24 cellular contexts compared by ENCODE assay signal in genomic region chr6:20755631-20756030, GRCh38.
DNase-seq lines count a peak whose midpoint lies in the region; ATAC-seq and TF ChIP-seq lines count a peak whose summit lies in the region.
"Had no signal": no experiment of that assay in that cellular context is flagged by ENCODE, and none has a peak within 500 bp of the region (broad histone marks: within the 10 kb centered on the region; RNA-seq: fewer than 3 reads in every experiment).

No MANE protein-coding gene starts in this region.

- intact Hi-C loops in IMR-90 (cut with micrococcal nuclease) (no loop called here), mucosa of descending colon (cut with DNase I, micrococcal nuclease) (no loop called here)

- ATAC-seq in IMR-90 (ENCODE audit: low read depth) (no peak), mucosa of descending colon (no peak)
- ATAC-seq: activated CD8-positive, alpha-beta T cell treated with anti-CD3 and anti-CD28 coated beads for 36 hours; activated naive CD8-positive, alpha-beta T cell treated with anti-CD3 and anti-CD28 coated beads, Interleukin-2, amount 50 U/mL, for 24 hours; gastrocnemius medialis; GM12878; right lobe of liver; upper lobe of right lung had no signal

- no peak overlapping the region for H2AFZ ChIP-seq in IMR-90 (replicated peaks; ENCODE audit: low read length, poor library complexity)
- H2AFZ ChIP-seq in osteoblast (ENCODE audit: low read length): no peak overlapping the region

- dilution Hi-C loops in IMR-90 (cut with HindIII; ENCODE audit: low sequenced_read_pairs, unreplicated experiment): no loop called here

- no peak overlapping the region for H3K18ac ChIP-seq in IMR-90 (ENCODE audit: low read depth, low read length)

- H4K91ac ChIP-seq in IMR-90 (ENCODE audit: insufficient read depth, low read depth, low read length): no peak overlapping the region

- H3K27ac ChIP-seq in IMR-90 (ENCODE audit: insufficient read depth, low read length) (no peak overlapping the region), osteoblast (ENCODE audit: low read depth, low read length) (no peak overlapping the region)
- H3K27ac ChIP-seq: gastrocnemius medialis, right lobe of liver, upper lobe of right lung had no signal

- H2AK9ac ChIP-seq in IMR-90 (replicated peaks; ENCODE audit: low read depth, low read length, poor library complexity): no peak overlapping the region

- TF ChIP-seq RAD21 in IMR-90 (IDR thresholded peaks at IDR 0.05; ENCODE audit: low read length): no peak

- H3K56ac ChIP-seq in IMR-90 (ENCODE audit: extremely low read depth, insufficient read depth, low read length): no peak overlapping the region

- TF ChIP-seq CTCF in IMR-90 (conservative IDR thresholded peaks at IDR 0.05; ENCODE audit: low read depth, low read length) (no peak), epithelial cell of esophagus (IDR thresholded peaks at IDR 0.05; ENCODE audit: insufficient read depth, low read depth, low read length, missing control alignments) (no peak), osteoblast (IDR thresholded peaks at IDR 0.05; ENCODE audit: extremely low read depth, low read depth, low read length) (no peak), mucosa of descending colon (IDR thresholded peaks at IDR 0.05) (no peak)

- no peak overlapping the region for H2BK120ac ChIP-seq in IMR-90 (ENCODE audit: low read depth, low read length)

- peaks cover 3% of the 10 kb centered on the region; the same call in 1 of the 2 replicates for H3K4me1 ChIP-seq in IMR-90 (ENCODE audit: control insufficient read depth, insufficient read depth, low read length)
- H3K4me1 ChIP-seq in osteoblast (ENCODE audit: insufficient read depth, low read length): peaks cover 30% of the 10 kb centered on the region
- H3K4me1 ChIP-seq in mucosa of descending colon (ENCODE audit: low read depth): no peaks in the 10 kb centered on the region
- H3K4me1 ChIP-seq: right lobe of liver, upper lobe of right lung had no signal

- in situ Hi-C loops in IMR-90 (cut with MboI; ENCODE audit: low sequenced_read_pairs): no loop called here

- CTCF ChIA-PET in IMR-90 (lab: Yijun Ruan, JAX): interaction anchor here (0.5 kb wide), 1 partner anchor 68 kb away, joined by 3 read pairs; no protein-coding TSS in a partner anchor

- TF ChIP-seq POLR2A in IMR-90 (IDR thresholded peaks at IDR 0.05; ENCODE audit: low read depth, low read length): no peak

- H2AK5ac ChIP-seq in IMR-90 (ENCODE audit: low read depth, low read length): no peak overlapping the region

- no peaks in the 10 kb centered on the region for H3K9me1 ChIP-seq in IMR-90 (ENCODE audit: insufficient read depth, low read length)

- no peak overlapping the region for H4K5ac ChIP-seq in IMR-90 (ENCODE audit: low read depth, low read length)

- H3K4me3 ChIP-seq in IMR-90 (ENCODE audit: insufficient read depth, low read depth, low read length) (no peak overlapping the region), epithelial cell of esophagus (ENCODE audit: low read length) (no peak overlapping the region), osteoblast (ENCODE audit: insufficient read depth, low read length) (no peak overlapping the region), mucosa of descending colon (no peak overlapping the region)
- H3K4me3 ChIP-seq: gastrocnemius medialis, GM12878, right lobe of liver, upper lobe of right lung had no signal

- H3K79me2 ChIP-seq in osteoblast (ENCODE audit: insufficient read depth, low read length): no peaks in the 10 kb centered on the region

- POLR2A ChIA-PET in IMR-90 (lab: Charles Lee; ENCODE audit: unreplicated experiment): no interaction called here

- H3K4me2 ChIP-seq in IMR-90 (ENCODE audit: low read depth, low read length): no peak overlapping the region
- peak overlapping the region; percentile 17 for H3K4me2 ChIP-seq in osteoblast (ENCODE audit: insufficient read depth, low read length)

- H3K9ac ChIP-seq in IMR-90 (ENCODE audit: low read depth, low read length): no peak overlapping the region

- H3K9me3 ChIP-seq in IMR-90 (ENCODE audit: control insufficient read depth, insufficient read depth, low read length): no peaks in the 10 kb centered on the region
- no peaks in the 10 kb centered on the region for H3K9me3 ChIP-seq in osteoblast (ENCODE audit: low read depth, low read length)
- H3K9me3 ChIP-seq in mucosa of descending colon: no peaks in the 10 kb centered on the region
- H3K9me3 ChIP-seq: gastrocnemius medialis, right lobe of liver, upper lobe of right lung had no signal

- H3K27me3 ChIP-seq in IMR-90 (ENCODE audit: control insufficient read depth, insufficient read depth, low read length) (no peaks in the 10 kb centered on the region), osteoblast (ENCODE audit: insufficient read depth, low read length) (no peaks in the 10 kb centered on the region)
- H3K27me3 ChIP-seq: gastrocnemius medialis, right lobe of liver, upper lobe of right lung had no signal

- H3K79me1 ChIP-seq in IMR-90 (ENCODE audit: low read depth in 1 of 2, low read length in 2 of 2): peaks cover 0 to 14% of the 10 kb centered on the region in 2 experiments; a peak in 2 of 4 replicates

- H3K4ac ChIP-seq in IMR-90 (ENCODE audit: low read depth, low read length): no peak overlapping the region

- H4K20me1 ChIP-seq in IMR-90 (ENCODE audit: insufficient read depth, low read length) (no peaks in the 10 kb centered on the region), osteoblast (ENCODE audit: insufficient read depth, low read length) (no peaks in the 10 kb centered on the region)

- peak; percentile 53 for DNase-seq in EH (ENCODE audit: low read depth)
- peak; percentile 28 for DNase-seq in IMR-90
- DNase-seq in epithelial cell of esophagus (ENCODE audit: low read depth): peak; percentile 9
- no peak for DNase-seq in osteoblast (ENCODE audit: insufficient read length, low spot score, missing footprints)
- no peak for DNase-seq in RPMI8226
- DNase-seq in NCI-H82 (lab: John Stamatoyannopoulos, UW): no peak
- no peak for DNase-seq in NCI-H446 treated with DMSO at 0.1 percent for 48 hours (lab: John Stamatoyannopoulos, UW)
- no peak for DNase-seq in mucosa of descending colon
- DNase-seq: activated CD4-positive, CD25-positive, alpha-beta regulatory T cell treated with anti-CD3 and anti-CD28 coated beads, Interleukin-2, amount 50 U/mL, for 72 hours; activated CD8-positive, alpha-beta T cell treated with anti-CD3 and anti-CD28 coated beads for 36 hours; activated gamma-delta T cell; activated naive CD8-positive, alpha-beta T cell treated with anti-CD3 and anti-CD28 coated beads, Interleukin-2, amount 50 U/mL, for 24 hours; activated T-cell treated with anti-CD3 and anti-CD28 coated beads for 4 hours; CD4-positive, alpha-beta memory T cell; gastrocnemius medialis; GF-D8; hippocampal formation; islet precursor cell; NCI-H1417; posterior cingulate gyrus; right lobe of liver; Right ventricle myocardium superior; upper lobe of right lung had no signal

- no peaks in the 10 kb centered on the region for H3K36me3 ChIP-seq in IMR-90 (ENCODE audit: control insufficient read depth, insufficient read depth, low read length)
- no peaks in the 10 kb centered on the region for H3K36me3 ChIP-seq in osteoblast (ENCODE audit: insufficient read depth, low read length)
- H3K36me3 ChIP-seq in mucosa of descending colon (ENCODE audit: low read depth): no peaks in the 10 kb centered on the region
- H3K36me3 ChIP-seq: gastrocnemius medialis, right lobe of liver, upper lobe of right lung had no signal

- H3K23ac ChIP-seq in IMR-90 (ENCODE audit: low read depth, low read length): no peak overlapping the region

- no peak overlapping the region for H4K8ac ChIP-seq in IMR-90 (ENCODE audit: low read depth in 2 of 2, low read length in 2 of 2)

- no peak overlapping the region for H2BK20ac ChIP-seq in IMR-90 (ENCODE audit: low read depth, low read length)

- BruUV-seq in IMR-90 (replicated peaks; lab: Mats Ljungman, UMichigan): no TSS peak

- no peak overlapping the region for H2BK15ac ChIP-seq in IMR-90 (ENCODE audit: low read depth, low read length)

- no peak overlapping the region for H3K14ac ChIP-seq in IMR-90 (replicated peaks; ENCODE audit: low read depth, low read length)

- no peak overlapping the region for H2BK5ac ChIP-seq in IMR-90 (ENCODE audit: low read depth, low read length, poor library complexity, severe bottlenecking)

TF ChIP-seq in IMR-90, 13 proteins besides CTCF, POLR2A, EP300 and RAD21:
- no peak for TF ChIP-seq ELK1 (IDR thresholded peaks at IDR 0.05; ENCODE audit: borderline replicate concordance, low read depth, low read length)
- no peak for TF ChIP-seq NFE2L2 (IDR thresholded peaks at IDR 0.05; ENCODE audit: low read depth, low read length)
- no peak for TF ChIP-seq CEBPB (IDR thresholded peaks at IDR 0.05; ENCODE audit: low read depth, low read length)
- TF ChIP-seq MAFK (IDR thresholded peaks at IDR 0.05; ENCODE audit: low read depth, low read length): no peak
- no peak for TF ChIP-seq SMC3 (IDR thresholded peaks at IDR 0.05; ENCODE audit: low read depth, low read length)
- TF ChIP-seq BHLHE40 (IDR thresholded peaks at IDR 0.05; ENCODE audit: low read depth, low read length): no peak
- no peak for TF ChIP-seq RCOR1 (IDR thresholded peaks at IDR 0.05; ENCODE audit: insufficient replicate concordance, low read length)
- no peak for TF ChIP-seq FOS (IDR thresholded peaks at IDR 0.05; ENCODE audit: low read depth, low read length)
- TF ChIP-seq CHD1 (IDR thresholded peaks at IDR 0.05; ENCODE audit: low read depth, low read length): no peak
- TF ChIP-seq MXI1 (IDR thresholded peaks at IDR 0.05; ENCODE audit: borderline replicate concordance, low read depth, low read length): no peak
- no peak for TF ChIP-seq MAZ (IDR thresholded peaks at IDR 0.05; ENCODE audit: borderline replicate concordance, low read depth, low read length)

Comparison
In these comparisons a context has a peak if more than half of its experiments do, and no peak if none do; other contexts are left out.
1. DNase-seq: peak in EH (single experiment), IMR-90 (single experiment) and epithelial cell of esophagus (single experiment); none in osteoblast (single experiment), RPMI8226 (single experiment), NCI-H82 (single experiment), NCI-H446 treated with DMSO at 0.1 percent for 48 hours (single experiment) and mucosa of descending colon (0 of 3).